14 cellular contexts compared by ENCODE assay signal in genomic region chr9:13758876-13759275, GRCh38.
DNase-seq lines count a peak whose midpoint lies in the region; ATAC-seq and TF ChIP-seq lines count a peak whose summit lies in the region.
"Had no signal": no experiment of that assay in that cellular context is flagged by ENCODE, and none has a peak within 500 bp of the region (broad histone marks: within the 10 kb centered on the region; RNA-seq: fewer than 3 reads in every experiment).

No MANE protein-coding gene starts in this region.

- peaks cover 3% of the 10 kb centered on the region for H3K4me1 Mint-ChIP-seq in glutamatergic neuron (ENCODE audit: low read depth, unreplicated experiment)
- no peaks in the 10 kb centered on the region for H3K4me1 Mint-ChIP-seq in activated CD4-positive, alpha-beta T cell treated with anti-CD3 and anti-CD28 coated beads, Interleukin-2, amount 10 ng/mL, durations not matched to agents 24 days and 14 days
- H3K4me1 Mint-ChIP-seq in effector memory CD8-positive, alpha-beta T cell (ENCODE audit: low read depth in 2 of 2): no peaks in the 10 kb centered on the region
- H3K4me1 Mint-ChIP-seq: CD14-positive monocyte had no signal

- DNase-seq in Right ventricle myocardium inferior (ENCODE audit: missing footprints): peak; percentile 72
- DNase-seq in cardiac septum (ENCODE audit: low spot score): no peak
- DNase-seq in glutamatergic neuron: peak; percentile 39
- DNase-seq in myocyte (ENCODE audit: low read depth): peak; percentile 79
- no peak for DNase-seq in activated CD4-positive, alpha-beta T cell treated with anti-CD3 and anti-CD28 coated beads, Interleukin-2, amount 10 ng/mL, durations not matched to agents 24 days and 14 days
- no peak for DNase-seq in COR-L47 (lab: John Stamatoyannopoulos, UW)
- no peak for DNase-seq in medulla oblongata (ENCODE audit: extremely low spot score)
- no peak for DNase-seq in effector memory CD8-positive, alpha-beta T cell
- DNase-seq: Caco-2, HCEC 1CT, NCI-H187, OCI-M1, RPMI8226 had no signal

- H3K27ac Mint-ChIP-seq in glutamatergic neuron (ENCODE audit: unreplicated experiment): peak overlapping the region; percentile 65
- no peak overlapping the region for H3K27ac Mint-ChIP-seq in activated CD4-positive, alpha-beta T cell treated with anti-CD3 and anti-CD28 coated beads, Interleukin-2, amount 10 ng/mL, durations not matched to agents 24 days and 14 days
- H3K27ac Mint-ChIP-seq in effector memory CD8-positive, alpha-beta T cell: no peak overlapping the region
- H3K27ac Mint-ChIP-seq: CD14-positive monocyte had no signal

- H3K9me3 Mint-ChIP-seq in glutamatergic neuron (ENCODE audit: unreplicated experiment): no peaks in the 10 kb centered on the region
- no peaks in the 10 kb centered on the region for H3K9me3 Mint-ChIP-seq in activated CD4-positive, alpha-beta T cell treated with anti-CD3 and anti-CD28 coated beads, Interleukin-2, amount 10 ng/mL, durations not matched to agents 24 days and 14 days
- H3K9me3 Mint-ChIP-seq in effector memory CD8-positive, alpha-beta T cell: peaks cover 8 to 14% of the 10 kb centered on the region in 2 donors

- intact Hi-C loops in Right ventricle myocardium inferior (cut with DNase I): loop anchor here (10.0 kb wide), 1 partner anchor 246 kb away; no protein-coding TSS in a partner anchor
- intact Hi-C loops in cardiac septum (cut with DNase I): no loop called here
- intact Hi-C loops in activated CD4-positive, alpha-beta T cell treated with anti-CD3 and anti-CD28 coated beads, Interleukin-2, amount 10 ng/mL, durations not matched to agents 24 days and 14 days (cut with micrococcal nuclease): no loop called here

- peak; percentile 87 for ATAC-seq in Right ventricle myocardium inferior
- no peak for ATAC-seq in effector memory CD8-positive, alpha-beta T cell (replicated peaks)

- TF ChIP-seq CTCF in glutamatergic neuron (IDR thresholded peaks at IDR 0.05; ENCODE audit: partially characterized antibody, unreplicated experiment): no peak

- H3K4me3 Mint-ChIP-seq in glutamatergic neuron (ENCODE audit: unreplicated experiment): no peak overlapping the region
- H3K4me3 Mint-ChIP-seq in activated CD4-positive, alpha-beta T cell treated with anti-CD3 and anti-CD28 coated beads, Interleukin-2, amount 10 ng/mL, durations not matched to agents 24 days and 14 days: no peak overlapping the region
- H3K4me3 Mint-ChIP-seq in effector memory CD8-positive, alpha-beta T cell: no peak overlapping the region
- H3K4me3 Mint-ChIP-seq: CD14-positive monocyte had no signal

- H3K27me3 Mint-ChIP-seq in glutamatergic neuron (ENCODE audit: unreplicated experiment): no peaks in the 10 kb centered on the region
- no peaks in the 10 kb centered on the region for H3K27me3 Mint-ChIP-seq in activated CD4-positive, alpha-beta T cell treated with anti-CD3 and anti-CD28 coated beads, Interleukin-2, amount 10 ng/mL, durations not matched to agents 24 days and 14 days
- no peaks in the 10 kb centered on the region for H3K27me3 Mint-ChIP-seq in effector memory CD8-positive, alpha-beta T cell

- no peaks in the 10 kb centered on the region for H3K36me3 Mint-ChIP-seq in glutamatergic neuron (ENCODE audit: unreplicated experiment)
- no peaks in the 10 kb centered on the region for H3K36me3 Mint-ChIP-seq in activated CD4-positive, alpha-beta T cell treated with anti-CD3 and anti-CD28 coated beads, Interleukin-2, amount 10 ng/mL, durations not matched to agents 24 days and 14 days (ENCODE audit: low read depth)
- no peaks in the 10 kb centered on the region for H3K36me3 Mint-ChIP-seq in effector memory CD8-positive, alpha-beta T cell (ENCODE audit: insufficient read depth)
- H3K36me3 Mint-ChIP-seq: CD14-positive monocyte had no signal

Comparison
In these comparisons a context has a peak if more than half of its experiments do, and no peak if none do; other contexts are left out.
1. DNase-seq: peak in Right ventricle myocardium inferior (single experiment), glutamatergic neuron (single experiment) and myocyte (single experiment); none in cardiac septum (single experiment), activated CD4-positive, alpha-beta T cell treated with anti-CD3 and anti-CD28 coated beads, Interleukin-2, amount 10 ng/mL, durations not matched to agents 24 days and 14 days (single experiment), COR-L47 (single experiment), medulla oblongata (single experiment) and effector memory CD8-positive, alpha-beta T cell (0 of 3).